In genomic region chr2:43300781-43301586, GRCh38 we compare ENCODE assay signal across 11 cellular contexts.
A peak's percentile ranks its signal among the peaks of the same experiment; 100 is the strongest.
DNase-seq lines count a peak whose midpoint lies in the region; ATAC-seq, FAIRE-seq and TF ChIP-seq lines count a peak whose summit lies in the region.
"Had no signal": no experiment of that assay in that cellular context is flagged by ENCODE, and none has a peak within 500 bp of the region (broad histone marks: within the 10 kb centered on the region; RNA-seq: fewer than 3 reads in every experiment).

No MANE protein-coding gene starts in this region.

- no peak for TF ChIP-seq POLR2A in transverse colon (IDR thresholded peaks at IDR 0.05)

- peak overlapping the region in 4 of 5 experiments; percentile 33 to 73 (median 63) for H3K27ac Mint-ChIP-seq in brain
- H3K27ac Mint-ChIP-seq: activated naive CD4-positive, alpha-beta T cell treated with anti-CD3 and anti-CD28 coated beads, Interleukin-2, amount 50 U/mL, for 72 hours had no signal

- TF ChIP-seq CTCF in brain (conservative IDR thresholded peaks at IDR 0.05) = no peak
- no peak for TF ChIP-seq CTCF in liver (IDR thresholded peaks at IDR 0.05; ENCODE audit: low read depth, low read length, missing input control)
- TF ChIP-seq CTCF in transverse colon (IDR thresholded peaks at IDR 0.05) = no peak

- no peaks in the 10 kb centered on the region for H3K27me3 ChIP-seq in liver (ENCODE audit: control insufficient read depth in 4 of 4, insufficient read depth in 4 of 4, low read length in 3 of 4)
- no peaks in the 10 kb centered on the region for H3K27me3 ChIP-seq in transverse colon

- H3K4me3 ChIP-seq in liver (ENCODE audit: low read depth in 1 of 3, low read length in 3 of 3) (no peak overlapping the region), transverse colon (no peak overlapping the region)

- FAIRE-seq in RCC 7860 (lab: Jason Lieb, UNC) = no peak

- peak overlapping the region; percentile 62 to 69 for H3K27ac ChIP-seq in liver (ENCODE audit: low read depth in 1 of 2, low read length in 2 of 2)
- peak overlapping the region in 3 of 4 donors; percentile 16 to 82 (median 17) for H3K27ac ChIP-seq in transverse colon

- no peak for ATAC-seq in HG03159 (IDR thresholded peaks at IDR 0.05; ENCODE audit: unreplicated experiment)
- ATAC-seq: activated naive CD4-positive, alpha-beta T cell treated with anti-CD3 and anti-CD28 coated beads, Interleukin-2, amount 50 U/mL, for 72 hours had no signal

- no peaks in the 10 kb centered on the region for H3K9me3 ChIP-seq in liver (ENCODE audit: control insufficient read depth in 4 of 4, low read length in 3 of 4)
- no peaks in the 10 kb centered on the region for H3K9me3 ChIP-seq in transverse colon

- H3K4me3 Mint-ChIP-seq in brain = no peak overlapping the region

- in situ Hi-C loops in transverse colon (cut with MboI; ENCODE audit: low pct_ligation_motif_present in 1 of 4, low pct_unique_long_range_greater_than_20kb in 1 of 4, low sequenced_read_pairs in 3 of 4) = no loop called here

- peaks cover 0 to 6% (median 3%) of the 10 kb centered on the region in 5 experiments for H3K9me3 Mint-ChIP-seq in brain
- H3K9me3 Mint-ChIP-seq: activated naive CD4-positive, alpha-beta T cell treated with anti-CD3 and anti-CD28 coated beads, Interleukin-2, amount 50 U/mL, for 72 hours had no signal

- peaks cover 27% of the 10 kb centered on the region for H3K4me1 Mint-ChIP-seq in brain

- peaks cover 7% of the 10 kb centered on the region for H3K36me3 Mint-ChIP-seq in brain

- peaks cover 0 to 2% (median 0%) of the 10 kb centered on the region in 4 donors for H3K36me3 ChIP-seq in liver (ENCODE audit: control insufficient read depth in 4 of 4, insufficient read depth in 3 of 4, low read depth in 1 of 4, low read length in 3 of 4)
- no peaks in the 10 kb centered on the region for H3K36me3 ChIP-seq in transverse colon

- H3K4me1 ChIP-seq in liver (ENCODE audit: control insufficient read depth in 4 of 4, insufficient read depth in 4 of 4, low read length in 3 of 4) = peaks cover 5 to 24% (median 20%) of the 10 kb centered on the region in 4 donors
- peaks cover 9 to 46% (median 18%) of the 10 kb centered on the region in 4 donors for H3K4me1 ChIP-seq in transverse colon

- 34% methylated on average over 13 of the region's 13 CpGs for WGBS in liver
- 25 to 49% methylated on average over 5 to 13 of the region's 13 CpGs for WGBS in transverse colon (ENCODE audit: low coverage in 1 of 2), 2 donors

- intact Hi-C loops in transverse colon (cut with DNase I; ENCODE audit: low total_unique reads) = no loop called here

- H3K9ac ChIP-seq in liver (ENCODE audit: low read depth in 1 of 2, low read length in 2 of 2) = peak overlapping the region in 1 of 2 donors; percentile 61

- TF ChIP-seq EP300 in transverse colon (IDR thresholded peaks at IDR 0.05; ENCODE audit: low read depth) = no peak

- TF ChIP-seq RAD21 in liver (IDR thresholded peaks at IDR 0.05) = peak; percentile 32 to 46

- H3K27me3 Mint-ChIP-seq in brain = no peaks in the 10 kb centered on the region

- DNase-seq in SHP77 (lab: John Stamatoyannopoulos, UW) (peak; percentile 27 to 31), SHP77 treated with DMSO at 0.1 percent for 48 hours (lab: John Stamatoyannopoulos, UW) (no peak), transverse colon (peak; percentile 37), RCC 7860 (ENCODE audit: low spot score) (no peak), COLO829 (ENCODE audit: low spot score) (no peak)
- DNase-seq: dermis blood vessel endothelial cell, H7 had no signal

TF ChIP-seq in liver, 16 proteins besides CTCF, POLR2A, EP300 and RAD21:
- TF ChIP-seq YY1 (IDR thresholded peaks at IDR 0.05) (no peak), REST (IDR thresholded peaks at IDR 0.05) (no peak), TAF1 (conservative IDR thresholded peaks at IDR 0.05) (no peak), JUND (IDR thresholded peaks at IDR 0.05) (no peak), GABPA (IDR thresholded peaks at IDR 0.05 in 1 of 2, conservative IDR thresholded peaks at IDR 0.05 in 1 of 2) (no peak), ZBTB33 (IDR thresholded peaks at IDR 0.05) (no peak), HNF4A (conservative IDR thresholded peaks at IDR 0.05) (peak in 1 of 2 donors; percentile 9), EGR1 (IDR thresholded peaks at IDR 0.05; ENCODE audit: low read depth in 2 of 2) (no peak), NR2F2 (IDR thresholded peaks at IDR 0.05) (no peak), FOXA1 (IDR thresholded peaks at IDR 0.05) (peak; percentile 88), HNF4G (IDR thresholded peaks at IDR 0.05) (no peak), SP1 (IDR thresholded peaks at IDR 0.05) (no peak), RXRA (IDR thresholded peaks at IDR 0.05) (peak; percentile 32 to 35), FOXA2 (IDR thresholded peaks at IDR 0.05) (peak; percentile 93)

Comparison
In these comparisons a context has a peak if more than half of its experiments do, and no peak if none do; other contexts are left out.
1. DNase-seq: peak in SHP77 (2 of 2) and transverse colon (single experiment); none in SHP77 treated with DMSO at 0.1 percent for 48 hours (single experiment), RCC 7860 (single experiment) and COLO829 (single experiment).